33 cellular contexts compared by ENCODE assay signal in the genomic region with DNA sequence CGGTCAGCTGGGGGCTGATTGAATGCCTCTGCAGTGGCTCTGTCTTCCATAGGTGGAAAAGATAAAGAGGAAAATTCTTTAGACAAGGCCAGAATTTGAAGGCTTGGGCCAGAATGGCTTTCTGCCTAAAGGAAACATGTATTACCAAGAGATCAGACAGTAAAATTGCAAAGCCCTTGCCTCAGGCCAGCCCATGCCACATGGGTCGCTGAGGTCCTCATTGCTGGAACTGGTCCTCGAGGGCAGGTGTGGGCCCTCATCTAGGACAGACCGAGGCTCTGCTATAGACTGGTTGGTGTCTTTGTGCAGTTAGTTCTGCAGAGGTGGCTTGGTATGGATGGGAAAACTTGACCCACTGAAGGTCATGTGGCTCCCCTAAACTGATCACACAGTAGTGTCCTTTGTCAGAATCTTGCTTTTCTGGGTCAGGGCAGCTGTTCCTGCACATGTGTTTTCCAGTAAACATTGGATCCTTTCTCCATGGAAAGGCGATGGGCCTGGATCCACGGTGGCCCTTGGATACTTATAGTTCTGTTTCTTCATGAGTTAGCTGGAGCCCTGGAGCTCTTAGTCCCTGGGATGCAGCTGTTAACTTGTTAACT.
"Had no signal": no experiment of that assay in that cellular context is flagged by ENCODE, and none has a peak within 500 bp of the region (broad histone marks: within the 10 kb centered on the region; RNA-seq: fewer than 3 reads in every experiment).

No MANE protein-coding gene starts in this region.

- H3K27me3 Mint-ChIP-seq: activated CD4-positive, alpha-beta memory T cell treated with anti-CD3 and anti-CD28 coated beads for 36 hours; activated CD4-positive, alpha-beta T cell treated with anti-CD3 and anti-CD28 coated beads, Interleukin-2, amount 10 ng/mL, durations not matched to agents 24 days and 14 days; activated CD8-positive, alpha-beta T cell treated with anti-CD3 and anti-CD28 coated beads for 36 hours; activated naive CD8-positive, alpha-beta T cell treated with anti-CD3 and anti-CD28 coated beads for 36 hours; activated T-helper 17 cell treated with anti-CD3 and anti-CD28 coated beads, Interleukin-2, amount 50 U/mL, for 72 hours had no signal

- H3K36me3 Mint-ChIP-seq: activated CD4-positive, alpha-beta memory T cell treated with anti-CD3 and anti-CD28 coated beads for 36 hours; activated naive CD4-positive, alpha-beta T cell treated with anti-CD3 and anti-CD28 coated beads, Interleukin-2, amount 50 U/mL, for 72 hours; activated naive CD8-positive, alpha-beta T cell treated with anti-CD3 and anti-CD28 coated beads for 36 hours had no signal

- H3K27ac ChIP-seq: adrenal gland, body of pancreas, brain microvascular endothelial cell, breast epithelium, VCaP had no signal

- H3K27me3 ChIP-seq: adrenal gland, body of pancreas, brain microvascular endothelial cell, breast epithelium had no signal

- ATAC-seq: activated CD8-positive, alpha-beta T cell treated with anti-CD3 and anti-CD28 coated beads for 36 hours; activated naive CD4-positive, alpha-beta T cell treated with anti-CD3 and anti-CD28 coated beads, Interleukin-2, amount 50 U/mL, for 72 hours; activated T-cell treated with anti-CD3 and anti-CD28 coated beads, Interleukin-2, amount 50 U/mL, for 4 hours; activated T-cell treated with anti-CD3 and anti-CD28 coated beads, Interleukin-2, amount 50 U/mL, for 72 hours; activated T-helper 17 cell treated with anti-CD3 and anti-CD28 coated beads, Interleukin-2, amount 50 U/mL, for 72 hours; body of pancreas had no signal

- H3K4me3 ChIP-seq: adrenal gland, body of pancreas, breast epithelium had no signal

- H3K4me3 Mint-ChIP-seq: activated B cell treated with CpG ODN at 0.5 μM for 24 hours; activated CD4-positive, alpha-beta memory T cell treated with anti-CD3 and anti-CD28 coated beads for 36 hours; activated CD4-positive, alpha-beta T cell treated with anti-CD3 and anti-CD28 coated beads, Interleukin-2, amount 10 ng/mL, durations not matched to agents 24 days and 14 days; activated CD8-positive, alpha-beta T cell treated with anti-CD3 and anti-CD28 coated beads for 36 hours; activated naive CD4-positive, alpha-beta T cell treated with anti-CD3 and anti-CD28 coated beads for 36 hours; activated naive CD8-positive, alpha-beta T cell treated with anti-CD3 and anti-CD28 coated beads for 36 hours; activated T-cell treated with anti-CD3 and anti-CD28 coated beads, Interleukin-2, amount 50 U/mL, for 4 hours; activated T-cell treated with anti-CD3 and anti-CD28 coated beads, Interleukin-2, amount 50 U/mL, for 72 hours; activated T-helper 1 cell treated with anti-CD3 and anti-CD28 coated beads, Interleukin-12 subunit alpha, Interleukin-12 subunit beta, Interleukin-2, Interleukin-4 antibody, amounts not matched to agents 30 ng/mL and 10 ng/mL and 1 ng/mL, durations not matched to agents 14 hours and 24 hours and 36 hours; activated T-helper 17 cell treated with anti-CD3 and anti-CD28 coated beads, Interleukin-2, amount 50 U/mL, for 72 hours; T-helper 2 cell treated with Interferon-gamma antibody and Interleukin-4, amounts not matched to agents 5 μg/mL and 100 μg/mL, for 36 hours had no signal

- H3K36me3 ChIP-seq: adrenal gland, brain microvascular endothelial cell, breast epithelium had no signal

- H3K27ac Mint-ChIP-seq: activated B cell treated with CpG ODN at 0.5 μM for 24 hours; activated CD4-positive, alpha-beta memory T cell treated with anti-CD3 and anti-CD28 coated beads for 36 hours; activated CD4-positive, alpha-beta T cell treated with anti-CD3 and anti-CD28 coated beads, Interleukin-2, amount 10 ng/mL, durations not matched to agents 24 days and 14 days; activated CD8-positive, alpha-beta T cell treated with anti-CD3 and anti-CD28 coated beads for 36 hours; activated naive CD4-positive, alpha-beta T cell treated with anti-CD3 and anti-CD28 coated beads for 36 hours; activated naive CD4-positive, alpha-beta T cell treated with anti-CD3 and anti-CD28 coated beads, Interleukin-2, amount 50 U/mL, for 72 hours; activated naive CD8-positive, alpha-beta T cell treated with anti-CD3 and anti-CD28 coated beads for 36 hours; activated T-cell treated with anti-CD3 and anti-CD28 coated beads, Interleukin-2, amount 50 U/mL, for 72 hours; activated T-helper 1 cell treated with anti-CD3 and anti-CD28 coated beads, Interleukin-12 subunit alpha, Interleukin-12 subunit beta, Interleukin-2, Interleukin-4 antibody, amounts not matched to agents 30 ng/mL and 10 ng/mL and 1 ng/mL, durations not matched to agents 14 hours and 24 hours and 36 hours; activated T-helper 17 cell treated with anti-CD3 and anti-CD28 coated beads, Interleukin-2, amount 50 U/mL, for 72 hours; T-helper 2 cell treated with Interferon-gamma antibody and Interleukin-4, amounts not matched to agents 5 μg/mL and 100 μg/mL, for 36 hours had no signal

- H3K9me3 Mint-ChIP-seq: activated B cell treated with CpG ODN at 0.5 μM for 24 hours; activated CD4-positive, alpha-beta memory T cell treated with anti-CD3 and anti-CD28 coated beads for 36 hours; activated CD4-positive, alpha-beta T cell treated with anti-CD3 and anti-CD28 coated beads, Interleukin-2, amount 10 ng/mL, durations not matched to agents 24 days and 14 days; activated CD8-positive, alpha-beta T cell treated with anti-CD3 and anti-CD28 coated beads for 36 hours; activated naive CD4-positive, alpha-beta T cell treated with anti-CD3 and anti-CD28 coated beads for 36 hours; activated naive CD4-positive, alpha-beta T cell treated with anti-CD3 and anti-CD28 coated beads, Interleukin-2, amount 50 U/mL, for 72 hours; activated naive CD8-positive, alpha-beta T cell treated with anti-CD3 and anti-CD28 coated beads for 36 hours; activated T-cell treated with anti-CD3 and anti-CD28 coated beads, Interleukin-2, amount 50 U/mL, for 4 hours; activated T-cell treated with anti-CD3 and anti-CD28 coated beads, Interleukin-2, amount 50 U/mL, for 72 hours; activated T-helper 1 cell treated with anti-CD3 and anti-CD28 coated beads, Interleukin-12 subunit alpha, Interleukin-12 subunit beta, Interleukin-2, Interleukin-4 antibody, amounts not matched to agents 30 ng/mL and 10 ng/mL and 1 ng/mL, durations not matched to agents 14 hours and 24 hours and 36 hours; activated T-helper 17 cell treated with anti-CD3 and anti-CD28 coated beads, Interleukin-2, amount 50 U/mL, for 72 hours; T-helper 2 cell treated with Interferon-gamma antibody and Interleukin-4, amounts not matched to agents 5 μg/mL and 100 μg/mL, for 36 hours had no signal

- DNase-seq: activated B cell treated with CpG ODN at 0.5 μM for 24 hours; activated CD4-positive, alpha-beta memory T cell treated with anti-CD3 and anti-CD28 coated beads for 36 hours; activated CD4-positive, alpha-beta T cell treated with anti-CD3 and anti-CD28 coated beads for 4 hours; activated CD4-positive, alpha-beta T cell treated with anti-CD3 and anti-CD28 coated beads, Interleukin-2, amount 10 ng/mL, durations not matched to agents 24 days and 14 days; activated CD4-positive, alpha-beta T cell treated with anti-CD3 and anti-CD28 coated beads, Interleukin-2, amount 50 U/mL, for 1 hour; activated CD4-positive, alpha-beta T cell treated with anti-CD3 and anti-CD28 coated beads, Interleukin-2, amount 50 U/mL, for 4 hours; activated CD4-positive, CD25-positive, alpha-beta regulatory T cell treated with anti-CD3 and anti-CD28 coated beads, Interleukin-2, amount 50 U/mL, for 72 hours; activated CD8-positive, alpha-beta memory T cell treated with anti-CD3 and anti-CD28 coated beads, Interleukin-2, amount 50 U/mL, for 4 hours; activated CD8-positive, alpha-beta T cell treated with anti-CD3 and anti-CD28 coated beads for 36 hours; activated effector memory CD4-positive, alpha-beta T cell treated with anti-CD3 and anti-CD28 coated beads, Interleukin-2, amount 50 U/mL, for 16 hours; activated gamma-delta T cell treated with Interleukin-2 at 50 U/mL for 16 hours; activated naive CD4-positive, alpha-beta T cell; activated naive CD4-positive, alpha-beta T cell treated with anti-CD3 and anti-CD28 coated beads for 36 hours; activated naive CD4-positive, alpha-beta T cell treated with anti-CD3 and anti-CD28 coated beads, Interleukin-2, amount 50 U/mL, for 16 hours; activated naive CD8-positive, alpha-beta T cell treated with anti-CD3 and anti-CD28 coated beads for 36 hours; activated T-cell treated with anti-CD3 and anti-CD28 coated beads for 4 hours; activated T-cell treated with anti-CD3 and anti-CD28 coated beads, Interleukin-2, amount 50 U/mL, for 1 hour; activated T-cell treated with anti-CD3 and anti-CD28 coated beads, Interleukin-2, amount 50 U/mL, for 4 hours; activated T-cell treated with anti-CD3 and anti-CD28 coated beads, Interleukin-2, amount 50 U/mL, for 72 hours; adrenal gland; amniotic stem cell; aorta; body of pancreas; brain microvascular endothelial cell; central memory CD4-positive, alpha-beta T cell; T-helper 2 cell; T-helper 9 cell had no signal

- H3K4me1 Mint-ChIP-seq: activated CD4-positive, alpha-beta T cell treated with anti-CD3 and anti-CD28 coated beads, Interleukin-2, amount 10 ng/mL, durations not matched to agents 24 days and 14 days; activated naive CD8-positive, alpha-beta T cell treated with anti-CD3 and anti-CD28 coated beads for 36 hours had no signal

- H3K4me1 ChIP-seq: adrenal gland, body of pancreas, breast epithelium had no signal

- H3K9me3 ChIP-seq: adrenal gland, body of pancreas, breast epithelium had no signal
